8 cellular contexts compared by ENCODE assay signal in the genomic region with DNA sequence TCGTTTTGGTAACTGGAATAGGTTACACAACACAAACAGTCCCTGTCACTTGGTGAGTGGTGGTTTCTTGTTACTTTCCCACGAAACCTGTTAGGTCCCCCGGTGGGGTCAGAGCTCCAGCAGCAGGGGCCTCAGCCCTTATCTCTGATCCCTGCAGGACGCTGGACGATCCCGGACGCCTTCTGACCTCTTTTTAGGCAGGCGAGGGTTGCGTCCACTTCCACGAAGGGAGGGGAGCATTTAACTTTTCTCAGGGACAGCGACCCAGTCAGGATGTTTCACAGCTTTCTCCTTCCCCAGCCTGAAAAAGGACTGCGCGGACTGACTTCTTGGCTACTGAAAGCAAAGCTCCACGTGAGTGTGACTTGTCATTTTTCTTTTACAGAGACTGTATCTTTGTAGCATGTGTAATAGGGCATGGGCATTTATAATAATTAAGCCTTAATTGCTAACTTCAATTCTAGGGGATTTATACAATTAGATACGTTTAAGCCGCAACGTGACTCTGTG. TPM values are rescaled to one million over a fixed set of nuclear protein-coding genes. Genes with fewer than 3 reads are reported as not detected.
DNase-seq lines count a peak whose midpoint lies in the region; ATAC-seq and TF ChIP-seq lines count a peak whose summit lies in the region.

No MANE protein-coding gene starts in this region.

- H3K27me3 ChIP-seq in prostate gland (replicated peaks; ENCODE audit: insufficient read depth), result no peaks in the 10 kb centered on the region

- no peak for ATAC-seq in activated CD8-positive, alpha-beta T cell treated with anti-CD3 and anti-CD28 coated beads for 36 hours
- peak; percentile 30 to 38 for ATAC-seq in left cardiac atrium

- peak overlapping the region; percentile 66 to 75 for H3K27ac ChIP-seq in prostate gland

- peaks cover 23 to 28% of the 10 kb centered on the region in 2 donors for H3K36me3 Mint-ChIP-seq in CD14-positive monocyte
- H3K36me3 Mint-ChIP-seq in HFFc6 (ENCODE audit: low read depth), result peaks cover 28% of the 10 kb centered on the region
- peaks cover 33% of the 10 kb centered on the region for H3K36me3 Mint-ChIP-seq in activated CD8-positive, alpha-beta T cell treated with anti-CD3 and anti-CD28 coated beads for 36 hours (ENCODE audit: low read depth)

- H3K36me3 ChIP-seq in prostate gland, result no peaks in the 10 kb centered on the region

- 10% methylated on average over 17 of the region's 17 CpGs for WGBS in prostate gland

- H3K4me1 Mint-ChIP-seq in CD14-positive monocyte (peaks cover 17% of the 10 kb centered on the region), HFFc6 (ENCODE audit: low read depth) (peaks cover 21% of the 10 kb centered on the region)
- peaks cover 15% of the 10 kb centered on the region for H3K4me1 Mint-ChIP-seq in activated CD8-positive, alpha-beta T cell treated with anti-CD3 and anti-CD28 coated beads for 36 hours (ENCODE audit: low read depth)

- DNase-seq in CD14-positive monocyte (ENCODE audit: low spot score), result no peak
- peak; percentile 22 for DNase-seq in HFFc6
- peak; percentile 8 for DNase-seq in activated CD8-positive, alpha-beta T cell treated with anti-CD3 and anti-CD28 coated beads for 36 hours
- DNase-seq in left cardiac atrium, result no peak
- DNase-seq in prostate gland (ENCODE audit: low spot score), result no peak
- DNase-seq in NCI-H1436 (lab: John Stamatoyannopoulos, UW), result no peak
- no peak for DNase-seq in NCI-H774 (lab: John Stamatoyannopoulos, UW)
- DNase-seq in SIG-M5 (lab: John Stamatoyannopoulos, UW), result no peak

- intact Hi-C loops in CD14-positive monocyte (cut with micrococcal nuclease), result no loop called here
- intact Hi-C loops in activated CD8-positive, alpha-beta T cell treated with anti-CD3 and anti-CD28 coated beads for 36 hours (cut with micrococcal nuclease), result no loop called here
- intact Hi-C loops in left cardiac atrium (cut with DNase I), result no loop called here
- intact Hi-C loops in prostate gland (cut with DNase I), result no loop called here

- TF ChIP-seq CTCF in CD14-positive monocyte (IDR thresholded peaks at IDR 0.05) (no peak), HFFc6 (IDR thresholded peaks at IDR 0.05) (no peak), prostate gland (IDR thresholded peaks at IDR 0.05) (no peak)
- TF ChIP-seq CTCF in activated CD8-positive, alpha-beta T cell treated with anti-CD3 and anti-CD28 coated beads for 36 hours (IDR thresholded peaks at IDR 0.05), result no peak

- no peak for TF ChIP-seq POLR2A in prostate gland (IDR thresholded peaks at IDR 0.05)

- H3K9me3 Mint-ChIP-seq in CD14-positive monocyte, result peaks cover 0 to 16% (median 7%) of the 10 kb centered on the region in 7 donors
- no peaks in the 10 kb centered on the region for H3K9me3 Mint-ChIP-seq in HFFc6
- peaks cover 12% of the 10 kb centered on the region for H3K9me3 Mint-ChIP-seq in activated CD8-positive, alpha-beta T cell treated with anti-CD3 and anti-CD28 coated beads for 36 hours

- CTCF ChIA-PET in activated CD8-positive, alpha-beta T cell treated with anti-CD3 and anti-CD28 coated beads for 36 hours (lab: Charles Lee), result interaction anchor here (1.2 kb wide), 1 partner anchor 28 kb away, joined by 3 read pairs; no protein-coding TSS in a partner anchor

- POLR2A ChIA-PET in activated CD8-positive, alpha-beta T cell treated with anti-CD3 and anti-CD28 coated beads for 36 hours (lab: Charles Lee), result interaction anchor here (0.6 to 1.5 kb wide), 4 partner anchors 10 to 24 kb away, joined by 3 to 8 read pairs (median 6); a partner anchor contains a TSS

- H3K27ac Mint-ChIP-seq in CD14-positive monocyte (peak overlapping the region in 3 of 7 donors; percentile 63 to 93 (median 93)), HFFc6 (peak overlapping the region; percentile 77)
- H3K27ac Mint-ChIP-seq in activated CD8-positive, alpha-beta T cell treated with anti-CD3 and anti-CD28 coated beads for 36 hours, result peak overlapping the region; percentile 95

- H3K4me3 Mint-ChIP-seq in CD14-positive monocyte, result peak overlapping the region; percentile 98 to 99
- H3K4me3 Mint-ChIP-seq in HFFc6, result peak overlapping the region; percentile 91
- H3K4me3 Mint-ChIP-seq in activated CD8-positive, alpha-beta T cell treated with anti-CD3 and anti-CD28 coated beads for 36 hours, result peak overlapping the region; percentile 88

- peaks cover 0 to 2% (median under 1%) of the 10 kb centered on the region in 3 donors for H3K27me3 Mint-ChIP-seq in CD14-positive monocyte (ENCODE audit: low read depth in 3 of 3)
- no peaks in the 10 kb centered on the region; the same call in 1 of the 2 replicates for H3K27me3 Mint-ChIP-seq in HFFc6 (ENCODE audit: insufficient read depth)
- no peaks in the 10 kb centered on the region for H3K27me3 Mint-ChIP-seq in activated CD8-positive, alpha-beta T cell treated with anti-CD3 and anti-CD28 coated beads for 36 hours

- peak overlapping the region; percentile 73 to 81 for H3K4me3 ChIP-seq in prostate gland

- H3K4me1 ChIP-seq in prostate gland (replicated peaks), result no peaks in the 10 kb centered on the region

- no peaks in the 10 kb centered on the region for H3K9me3 ChIP-seq in prostate gland

RNA-seq across cellular contexts. Expression of a gene that starts 0.7 kb away (rescaled TPM):
- 1 to 10 TPM in 1 of 2 donors, under 1 TPM in 1; 0.73 to 2.2 TPM for polyA plus RNA-seq in CD14-positive monocyte
- total RNA-seq in HFFc6 (2021; fragmentation: NEBNext Ultra II Directional; extraction: Animal tissue kit (Norgen Biotek cat#: 25700)), result 1 to 10 TPM; 4.8 to 7.2 (median 6.8) TPM
- 1 to 10 TPM; 7.2 to 7.4 TPM for total RNA-seq in activated CD8-positive, alpha-beta T cell treated with anti-CD3 and anti-CD28 coated beads for 36 hours
- total RNA-seq in left cardiac atrium (1 to 10 TPM; 8.1 to 9.6 TPM), prostate gland (1 to 10 TPM; 5.6 to 7.0 TPM)

RNA-seq across cellular contexts. Expression of a gene that starts 22.8 kb away (rescaled TPM):
- polyA plus RNA-seq in CD14-positive monocyte, result 10 to 100 TPM; 16.3 to 16.6 TPM
- total RNA-seq in HFFc6 (2021; fragmentation: NEBNext Ultra II Directional; extraction: Animal tissue kit (Norgen Biotek cat#: 25700)), result 10 to 100 TPM; 20.8 to 25.7 (median 22.6) TPM
- total RNA-seq in activated CD8-positive, alpha-beta T cell treated with anti-CD3 and anti-CD28 coated beads for 36 hours, result 1 to 10 TPM; 5.9 to 6.7 TPM
- total RNA-seq in left cardiac atrium (10 to 100 TPM; 14.9 to 17.8 TPM), prostate gland (10 to 100 TPM; 35.9 to 48.4 TPM)

RNA-seq across cellular contexts. Expression of a gene that starts 28.9 kb away (rescaled TPM):
- polyA plus RNA-seq in CD14-positive monocyte, result 1 to 10 TPM in 1 of 2 donors, under 1 TPM in 1; 0.86 to 1.1 TPM
- total RNA-seq in HFFc6 (2021; fragmentation: NEBNext Ultra II Directional; extraction: Animal tissue kit (Norgen Biotek cat#: 25700)), result 1 to 10 TPM; 3.5 to 5.5 (median 4.0) TPM
- 1 to 10 TPM; 3.0 to 4.4 TPM for total RNA-seq in activated CD8-positive, alpha-beta T cell treated with anti-CD3 and anti-CD28 coated beads for 36 hours
- 1 to 10 TPM; 3.2 to 3.3 TPM for total RNA-seq in left cardiac atrium
- total RNA-seq in prostate gland, result 1 to 10 TPM; 3.0 to 4.9 TPM

RNA-seq across cellular contexts. Expression of a gene that starts 47.9 kb away (rescaled TPM):
- 1 to 10 TPM; 2.9 to 3.5 TPM for polyA plus RNA-seq in CD14-positive monocyte
- 10 to 100 TPM in 5 of 6 experiments, 1 to 10 TPM in 1; 8.5 to 11.8 (median 10.8) TPM for total RNA-seq in HFFc6 (2021; fragmentation: NEBNext Ultra II Directional; extraction: Animal tissue kit (Norgen Biotek cat#: 25700))
- total RNA-seq in activated CD8-positive, alpha-beta T cell treated with anti-CD3 and anti-CD28 coated beads for 36 hours, result 10 to 100 TPM; 13.3 to 14.0 TPM
- 10 to 100 TPM; 11.1 to 13.4 TPM for total RNA-seq in left cardiac atrium
- 10 to 100 TPM; 15.7 to 27.4 TPM for total RNA-seq in prostate gland

Comparison
In these comparisons a context has a peak if more than half of its experiments do, and no peak if none do; other contexts are left out.
1. DNase-seq: peak in HFFc6 (single experiment) and activated CD8-positive, alpha-beta T cell treated with anti-CD3 and anti-CD28 coated beads for 36 hours (single experiment); none in CD14-positive monocyte (single experiment), left cardiac atrium (single experiment), prostate gland (single experiment), NCI-H1436 (single experiment), NCI-H774 (single experiment) and SIG-M5 (single experiment).
2. Peak in every context shown above with its lines, with median percentiles within 50 percentile points of each other: H3K4me3 Mint-ChIP-seq.